In the genomic region with DNA sequence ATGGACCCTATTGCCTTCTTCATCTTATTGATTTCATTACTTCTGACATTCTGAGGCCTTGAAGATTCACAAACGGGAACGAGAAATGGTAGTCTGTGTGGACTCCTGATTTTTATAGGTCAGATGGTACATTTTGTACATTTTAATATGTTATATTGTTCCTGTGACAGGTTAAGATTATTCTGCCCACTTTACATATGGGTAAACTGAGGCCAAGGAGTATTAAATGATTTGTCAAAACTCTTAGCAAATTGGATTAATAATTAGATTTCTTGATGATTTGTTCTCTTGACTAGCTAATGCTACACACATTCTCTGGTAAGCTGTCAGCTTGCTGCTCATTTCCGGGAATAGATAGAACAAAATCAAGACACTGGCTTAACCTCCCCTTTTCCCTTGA, we compare ENCODE assay signal across 1 cellular context.
TF ChIP-seq lines count a peak whose summit lies in the region.

No MANE protein-coding gene starts in this region.

TF ChIP-seq in endothelial cell of umbilical vein, 7 proteins besides CTCF, POLR2A, EP300 and RAD21:
- TF ChIP-seq MYC (IDR thresholded peaks at IDR 0.05; ENCODE audit: low read depth, low read length) (no peak), FOS (IDR thresholded peaks at IDR 0.05; ENCODE audit: borderline replicate concordance, insufficient read depth, low read length) (no peak)
TF ChIP-seq in endothelial cell of umbilical vein: peak in this region for 0.
